ENCODE assay signal across 13 cellular contexts in the genomic region with DNA sequence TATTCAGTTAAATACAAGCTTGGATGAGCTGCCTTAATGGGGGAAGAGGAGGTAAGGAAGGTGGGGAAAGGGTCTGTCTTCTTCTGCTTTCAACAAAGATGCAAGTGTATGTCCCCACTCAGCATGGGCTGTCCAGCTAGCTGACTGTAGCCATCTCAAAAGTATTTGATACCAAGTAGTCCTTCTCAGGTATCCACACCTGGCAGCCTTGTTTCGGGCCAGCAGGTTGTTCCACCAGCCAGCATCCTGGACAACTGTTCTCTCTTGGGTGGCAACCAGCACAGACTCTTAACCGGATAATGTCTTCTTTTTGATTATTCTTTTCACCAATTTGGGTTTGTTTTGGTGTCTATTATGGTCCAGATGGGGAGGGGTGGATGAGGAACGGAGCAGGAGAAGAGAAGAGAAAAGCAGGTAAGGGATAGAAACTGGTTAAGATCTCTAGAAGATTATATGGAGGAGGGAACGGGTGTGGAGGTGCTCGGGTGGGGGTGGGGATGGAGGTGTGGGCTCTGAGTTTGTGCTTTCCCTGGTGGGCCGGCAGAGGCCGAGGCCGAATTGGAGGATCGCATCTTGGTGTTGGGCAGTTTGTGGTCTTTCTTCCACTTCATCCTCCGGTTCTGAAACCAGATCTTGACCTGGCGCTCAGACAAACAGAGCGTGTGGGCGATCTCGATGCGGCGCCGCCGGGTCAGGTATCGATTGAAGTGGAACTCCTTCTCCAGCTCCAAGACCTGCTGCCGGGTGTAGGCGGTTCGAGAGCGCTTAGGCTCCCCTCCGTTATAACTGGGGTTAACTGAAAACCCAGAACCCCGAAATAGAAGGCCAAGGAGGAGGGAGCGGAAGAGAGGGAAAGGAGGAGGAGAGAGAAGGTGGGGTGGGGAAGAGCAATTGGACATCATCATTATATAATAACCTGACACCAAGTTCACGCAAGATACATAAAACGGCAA. TPM values are rescaled to one million over a fixed set of nuclear protein-coding genes. Genes with fewer than 3 reads are reported as not detected.
A peak's percentile ranks its signal among the peaks of the same experiment; 100 is the strongest.
DNase-seq lines count a peak whose midpoint lies in the region; ATAC-seq, FAIRE-seq and TF ChIP-seq lines count a peak whose summit lies in the region.
"Had no signal": no experiment of that assay in that cellular context is flagged by ENCODE, and none has a peak within 500 bp of the region (broad histone marks: within the 10 kb centered on the region; RNA-seq: fewer than 3 reads in every experiment).

No MANE protein-coding gene starts in this region.

- H3K79me1 ChIP-seq in H1 (ENCODE audit: low read depth, low read length) = no peaks in the 10 kb centered on the region

- H3K18ac ChIP-seq in H1 (ENCODE audit: extremely low read depth, low read length) = no peak overlapping the region

- TF ChIP-seq RAD21 in H1 (IDR thresholded peaks at IDR 0.05 in 1 of 2, conservative IDR thresholded peaks at IDR 0.05 in 1 of 2; ENCODE audit: low read depth in 2 of 2, low read length in 2 of 2) = no peak

- no peak overlapping the region for H3K27ac Mint-ChIP-seq in activated naive CD4-positive, alpha-beta T cell treated with anti-CD3 and anti-CD28 coated beads, Interleukin-2, amount 50 U/mL, for 24 hours
- H3K27ac Mint-ChIP-seq: HFFc6 had no signal

- no peak overlapping the region for H3K9ac ChIP-seq in H1 (replicated peaks in 1 of 4; ENCODE audit: extremely low read depth in 1 of 4, low read depth in 3 of 4, low read length in 3 of 4)
- peak overlapping the region; percentile 70 for H3K9ac ChIP-seq in mucosa of stomach (ENCODE audit: low read length)

- H2BK20ac ChIP-seq in H1 (ENCODE audit: low read length) = no peak overlapping the region

- H3K14ac ChIP-seq in H1 (ENCODE audit: insufficient read length) = no peak overlapping the region

- intact Hi-C loops in upper lobe of right lung (cut with DNase I) = no loop called here

- no peak for DNase-seq in activated naive CD4-positive, alpha-beta T cell treated with Interleukin-2 at 50 U/mL for 16 hours
- DNase-seq in H1 (ENCODE audit: low read depth in 1 of 2, low spot score in 2 of 2) (peak in 1 of 2 experiments; percentile 52), upper lobe of right lung (no peak), amniotic stem cell (lab: John Stamatoyannopoulos, UW) (no peak), LoVo (ENCODE audit: low spot score) (no peak), activated gamma-delta T cell treated with Interleukin-2 at 50 U/mL for 16 hours (no peak)
- DNase-seq: HFFc6, NCI-H1694 treated with DMSO at 0.1 percent for 48 hours had no signal

- TF ChIP-seq POLR2A in H1 (IDR thresholded peaks at IDR 0.05; ENCODE audit: control extremely low read depth in 1 of 2, low read depth in 2 of 2, low read length in 2 of 2) = no peak

- no peak overlapping the region for H3K56ac ChIP-seq in H1 (replicated peaks; ENCODE audit: insufficient read length, low read depth, low read length)

- CTCF ChIA-PET in H1 (lab: Charles Lee; ENCODE audit: partially characterized antibody) = interaction anchor here (0.9 to 2.3 kb wide), 8 partner anchors 9 to 32 kb away, joined by 3 to 10 read pairs (median 4); a partner anchor contains a TSS

- no peak overlapping the region for H4K8ac ChIP-seq in H1 (ENCODE audit: extremely low read depth, insufficient read depth, low read length)

- H3K27me3 ChIP-seq in H1 (replicated peaks in 1 of 4; ENCODE audit: control insufficient read depth in 3 of 4, extremely low read depth in 1 of 4, insufficient read depth in 3 of 4, low read length in 3 of 4) (peaks cover 98 to 100% (median 100%) of the 10 kb centered on the region in 4 experiments), mucosa of stomach (ENCODE audit: control insufficient read depth, insufficient read depth, low read length) (no peaks in the 10 kb centered on the region), upper lobe of right lung (no peaks in the 10 kb centered on the region)
- H3K27me3 ChIP-seq: adrenal gland had no signal

- H3K4me3 ChIP-seq in H1 (ENCODE audit: extremely low read depth in 1 of 4, insufficient read depth in 2 of 4, low read depth in 3 of 4, low read length in 4 of 4) (no peak overlapping the region), mucosa of stomach (ENCODE audit: low read length) (no peak overlapping the region), upper lobe of right lung (peak overlapping the region; percentile 57)

- H3K27me3 Mint-ChIP-seq in activated naive CD4-positive, alpha-beta T cell treated with anti-CD3 and anti-CD28 coated beads, Interleukin-2, amount 50 U/mL, for 24 hours = peaks cover 23% of the 10 kb centered on the region

- no peak overlapping the region for H2AK5ac ChIP-seq in H1 (ENCODE audit: low read depth, low read length)

- 22% methylated on average over 28 of the region's 28 CpGs; no CpG with 5 or more reads in 1 of the 2 experiments for WGBS in H1 (ENCODE audit: extremely low coverage in 1 of 2, insufficient coverage in 1 of 2, insufficient read length in 1 of 2, insufficient replicate concordance in 2 of 2, low coverage in 1 of 2, low lambda C conversion rate in 2 of 2, missing lambda C conversion rate in 1 of 2), 2 experiments

- TF ChIP-seq EP300 in H1 (IDR thresholded peaks at IDR 0.05; ENCODE audit: borderline replicate concordance in 1 of 2, low read depth in 2 of 2, low read length in 2 of 2) = no peak

- no peak overlapping the region for H4K5ac ChIP-seq in H1 (ENCODE audit: insufficient read length, low read depth, low read length)

- H3K4me1 ChIP-seq in H1 (replicated peaks in 1 of 4; ENCODE audit: control insufficient read depth in 3 of 4, insufficient read depth in 4 of 4, low read length in 3 of 4) = peaks cover 0 to 5% (median 2%) of the 10 kb centered on the region in 4 experiments; a peak in 4 of 7 replicates
- H3K4me1 ChIP-seq in mucosa of stomach (ENCODE audit: control insufficient read depth, insufficient read depth, low read length) = peaks cover 46% of the 10 kb centered on the region
- H3K4me1 ChIP-seq in upper lobe of right lung = peaks cover 45% of the 10 kb centered on the region

- H3K23ac ChIP-seq in H1 (ENCODE audit: insufficient read length) = no peak overlapping the region

- H3K36me3 ChIP-seq in H1 (ENCODE audit: control insufficient read depth in 2 of 4, insufficient read depth in 4 of 4, low read length in 3 of 4) (peaks cover 0 to 16% (median 0%) of the 10 kb centered on the region in 4 experiments; a peak in 2 of 8 replicates), mucosa of stomach (ENCODE audit: control insufficient read depth, insufficient read depth, low read length) (no peaks in the 10 kb centered on the region), upper lobe of right lung (no peaks in the 10 kb centered on the region)
- H3K36me3 ChIP-seq: adrenal gland had no signal

- H2BK15ac ChIP-seq in H1 (ENCODE audit: low read length) = no peak overlapping the region

- H3K36me3 Mint-ChIP-seq in activated naive CD4-positive, alpha-beta T cell treated with anti-CD3 and anti-CD28 coated beads, Interleukin-2, amount 50 U/mL, for 24 hours = no peaks in the 10 kb centered on the region

- no peaks in the 10 kb centered on the region for H3K79me2 ChIP-seq in H1 (ENCODE audit: control insufficient read depth in 1 of 2, insufficient read depth in 2 of 2, low read length in 2 of 2)

- H2BK5ac ChIP-seq in H1 (ENCODE audit: low read depth, low read length) = no peak overlapping the region

- H3K9me3 Mint-ChIP-seq in activated naive CD4-positive, alpha-beta T cell treated with anti-CD3 and anti-CD28 coated beads, Interleukin-2, amount 50 U/mL, for 24 hours = no peaks in the 10 kb centered on the region
- H3K9me3 Mint-ChIP-seq: HFFc6 had no signal

- peaks cover 4% of the 10 kb centered on the region; the same call in 1 of the 2 replicates for H3K23me2 ChIP-seq in H1 (ENCODE audit: low read depth, low read length)

- H3K27ac ChIP-seq in H1 (ENCODE audit: low read depth, low read length) = no peak overlapping the region
- H3K27ac ChIP-seq in upper lobe of right lung = peak overlapping the region; percentile 79
- H3K27ac ChIP-seq: HL-60 had no signal

- H3K4me2 ChIP-seq in H1 (ENCODE audit: insufficient read depth in 1 of 2, low read depth in 2 of 2, low read length in 2 of 2) = no peak overlapping the region

- peaks cover 3% of the 10 kb centered on the region for H3K4me1 Mint-ChIP-seq in activated naive CD4-positive, alpha-beta T cell treated with anti-CD3 and anti-CD28 coated beads, Interleukin-2, amount 50 U/mL, for 24 hours

- H2BK120ac ChIP-seq in H1 (replicated peaks; ENCODE audit: low read depth, low read length) = no peak overlapping the region

- FAIRE-seq in H1 (lab: Jason Lieb, UNC) = no peak

- no peak for ATAC-seq in upper lobe of right lung

- no peak for TF ChIP-seq CTCF in H1 (IDR thresholded peaks at IDR 0.05; ENCODE audit: control extremely low read depth in 1 of 3, insufficient read depth in 1 of 3, low read depth in 1 of 3, low read length in 3 of 3)
- TF ChIP-seq CTCF in upper lobe of right lung (IDR thresholded peaks at IDR 0.05) = no peak

- no peak overlapping the region for H2AFZ ChIP-seq in H1 (ENCODE audit: low read length)

- H3K9me3 ChIP-seq in H1 (ENCODE audit: insufficient read depth in 2 of 2, low read depth in 1 of 2, low read length in 1 of 2) = peaks cover 0 to 4% of the 10 kb centered on the region in 2 experiments; a peak in 1 of 4 replicates
- H3K9me3 ChIP-seq in mucosa of stomach (ENCODE audit: control insufficient read depth, low read length) = no peaks in the 10 kb centered on the region
- no peaks in the 10 kb centered on the region for H3K9me3 ChIP-seq in upper lobe of right lung
- H3K9me3 ChIP-seq: adrenal gland had no signal

- H4K91ac ChIP-seq in H1 (replicated peaks; ENCODE audit: insufficient read length, low read length) = no peak overlapping the region

- POLR2A ChIA-PET in H1 (lab: Charles Lee; ENCODE audit: partially characterized antibody) = no interaction called here

- peaks cover 16 to 34% of the 10 kb centered on the region in 2 experiments for H4K20me1 ChIP-seq in H1 (replicated peaks in 1 of 2; ENCODE audit: control insufficient read depth in 1 of 2, insufficient read depth in 2 of 2, low read length in 2 of 2)

- peak overlapping the region; percentile 59 for H3K4me3 Mint-ChIP-seq in activated naive CD4-positive, alpha-beta T cell treated with anti-CD3 and anti-CD28 coated beads, Interleukin-2, amount 50 U/mL, for 24 hours
- H3K4me3 Mint-ChIP-seq: HFFc6 had no signal

- H2BK12ac ChIP-seq in H1 (ENCODE audit: low read depth, low read length) = no peak overlapping the region

- no peak overlapping the region for H3K4ac ChIP-seq in H1 (replicated peaks; ENCODE audit: insufficient read length, low read depth, low read length)

RNA-seq across cellular contexts. Expression of a gene that starts 1.5 kb away (rescaled TPM):
- total RNA-seq in H1 (2021; fragmentation: NEBNext Ultra II Directional; extraction: Animal tissue kit (Norgen Biotek cat#: 25700)) = not detected in 2 replicates
- not detected in 2 replicates for polyA plus RNA-seq in H1 (2011; rRNA removed)
- not detected for polyA plus RNA-seq in H1 (2011; cell fraction: cytosol; rRNA removed)
- polyA plus RNA-seq in H1 (2011; cell fraction: nucleus; rRNA removed) = not detected
- polyA plus RNA-seq in H1 (2012, experiment 1 of 2) = not detected in 4 replicates
- not detected for polyA plus RNA-seq in H1 (2012, experiment 2 of 2)
- polyA plus RNA-seq in H1 (2013, experiment 1 of 2) = not detected
- polyA plus RNA-seq in H1 (2013, experiment 2 of 2) = not detected
- polyA minus RNA-seq in H1 (2011; rRNA and poly(A)+ RNA removed) = not detected in 2 replicates
- not detected for polyA minus RNA-seq in H1 (2011; cell fraction: cytosol; rRNA and poly(A)+ RNA removed)
- not detected for polyA minus RNA-seq in H1 (2011; cell fraction: nucleus; rRNA and poly(A)+ RNA removed)
- 7.1 TPM for total RNA-seq in upper lobe of right lung
- total RNA-seq: temporal lobe had no signal

RNA-seq across cellular contexts. Expression of a gene that starts 14.4 kb away (rescaled TPM):
- total RNA-seq in H1 (2021; fragmentation: NEBNext Ultra II Directional; extraction: Animal tissue kit (Norgen Biotek cat#: 25700)) = not detected in 2 replicates
- not detected in 2 replicates for polyA plus RNA-seq in H1 (2011; rRNA removed)
- polyA plus RNA-seq in H1 (2011; cell fraction: cytosol; rRNA removed) = not detected
- polyA plus RNA-seq in H1 (2011; cell fraction: nucleus; rRNA removed) = not detected
- not detected in 4 replicates for polyA plus RNA-seq in H1 (2012, experiment 1 of 2)
- not detected for polyA plus RNA-seq in H1 (2012, experiment 2 of 2)
- not detected for polyA plus RNA-seq in H1 (2013, experiment 1 of 2)
- polyA plus RNA-seq in H1 (2013, experiment 2 of 2) = not detected
- polyA minus RNA-seq in H1 (2011; rRNA and poly(A)+ RNA removed) = not detected in 2 replicates
- polyA minus RNA-seq in H1 (2011; cell fraction: cytosol; rRNA and poly(A)+ RNA removed) = not detected
- not detected for polyA minus RNA-seq in H1 (2011; cell fraction: nucleus; rRNA and poly(A)+ RNA removed)
- 16.0 TPM for total RNA-seq in upper lobe of right lung
- total RNA-seq: temporal lobe had no signal

RNA-seq across cellular contexts. Expression of a gene that starts 18.5 kb away (rescaled TPM):
- total RNA-seq in H1 (2021; fragmentation: NEBNext Ultra II Directional; extraction: Animal tissue kit (Norgen Biotek cat#: 25700)) = not detected in 2 replicates
- polyA plus RNA-seq in H1 (2011; rRNA removed) = not detected in 2 replicates
- polyA plus RNA-seq in H1 (2011; cell fraction: cytosol; rRNA removed) = not detected
- polyA plus RNA-seq in H1 (2011; cell fraction: nucleus; rRNA removed) = not detected
- polyA plus RNA-seq in H1 (2012, experiment 1 of 2) = not detected in 4 replicates
- not detected for polyA plus RNA-seq in H1 (2012, experiment 2 of 2)
- polyA plus RNA-seq in H1 (2013, experiment 1 of 2) = not detected
- not detected for polyA plus RNA-seq in H1 (2013, experiment 2 of 2)
- not detected in 2 replicates for polyA minus RNA-seq in H1 (2011; rRNA and poly(A)+ RNA removed)
- polyA minus RNA-seq in H1 (2011; cell fraction: cytosol; rRNA and poly(A)+ RNA removed) = not detected
- not detected for polyA minus RNA-seq in H1 (2011; cell fraction: nucleus; rRNA and poly(A)+ RNA removed)
- total RNA-seq in upper lobe of right lung = 6.5 TPM
- total RNA-seq: temporal lobe had no signal

RNA-seq across cellular contexts. Expression of a gene that starts 23.3 kb away (rescaled TPM):
- total RNA-seq in H1 (2021; fragmentation: NEBNext Ultra II Directional; extraction: Animal tissue kit (Norgen Biotek cat#: 25700)) = not detected in 2 replicates
- not detected in 2 replicates for polyA plus RNA-seq in H1 (2011; rRNA removed)
- not detected for polyA plus RNA-seq in H1 (2011; cell fraction: cytosol; rRNA removed)
- polyA plus RNA-seq in H1 (2011; cell fraction: nucleus; rRNA removed) = not detected
- polyA plus RNA-seq in H1 (2012, experiment 1 of 2) = not detected in 4 replicates
- not detected for polyA plus RNA-seq in H1 (2012, experiment 2 of 2)
- polyA plus RNA-seq in H1 (2013, experiment 1 of 2) = not detected
- not detected for polyA plus RNA-seq in H1 (2013, experiment 2 of 2)
- polyA minus RNA-seq in H1 (2011; rRNA and poly(A)+ RNA removed) = not detected in 2 replicates
- polyA minus RNA-seq in H1 (2011; cell fraction: cytosol; rRNA and poly(A)+ RNA removed) = not detected
- not detected for polyA minus RNA-seq in H1 (2011; cell fraction: nucleus; rRNA and poly(A)+ RNA removed)
- 8.7 TPM for total RNA-seq in upper lobe of right lung
- total RNA-seq: temporal lobe had no signal

RNA-seq across cellular contexts. Expression of a gene that starts 26.6 kb away (rescaled TPM):
- total RNA-seq in H1 (2021; fragmentation: NEBNext Ultra II Directional; extraction: Animal tissue kit (Norgen Biotek cat#: 25700)) = not detected in 2 replicates
- not detected in 2 replicates for polyA plus RNA-seq in H1 (2011; rRNA removed)
- polyA plus RNA-seq in H1 (2011; cell fraction: cytosol; rRNA removed) = not detected
- polyA plus RNA-seq in H1 (2011; cell fraction: nucleus; rRNA removed) = not detected
- polyA plus RNA-seq in H1 (2012, experiment 1 of 2) = not detected in 4 replicates
- not detected for polyA plus RNA-seq in H1 (2012, experiment 2 of 2)
- polyA plus RNA-seq in H1 (2013, experiment 1 of 2) = not detected
- polyA plus RNA-seq in H1 (2013, experiment 2 of 2) = not detected
- not detected in 2 replicates for polyA minus RNA-seq in H1 (2011; rRNA and poly(A)+ RNA removed)
- not detected for polyA minus RNA-seq in H1 (2011; cell fraction: cytosol; rRNA and poly(A)+ RNA removed)
- polyA minus RNA-seq in H1 (2011; cell fraction: nucleus; rRNA and poly(A)+ RNA removed) = not detected
- 2.1 TPM for total RNA-seq in upper lobe of right lung
- total RNA-seq: temporal lobe had no signal

Comparison
In these comparisons a context has a peak if more than half of its experiments do, and no peak if none do; other contexts are left out.
1. RNA of a gene that starts 14.4 kb away (total RNA-seq): 16.0 TPM in upper lobe of right lung (single experiment); not detected in H1; every median in the first group is over 10 times any median in the second.